20 cellular contexts compared by ENCODE assay signal in the genomic region with DNA sequence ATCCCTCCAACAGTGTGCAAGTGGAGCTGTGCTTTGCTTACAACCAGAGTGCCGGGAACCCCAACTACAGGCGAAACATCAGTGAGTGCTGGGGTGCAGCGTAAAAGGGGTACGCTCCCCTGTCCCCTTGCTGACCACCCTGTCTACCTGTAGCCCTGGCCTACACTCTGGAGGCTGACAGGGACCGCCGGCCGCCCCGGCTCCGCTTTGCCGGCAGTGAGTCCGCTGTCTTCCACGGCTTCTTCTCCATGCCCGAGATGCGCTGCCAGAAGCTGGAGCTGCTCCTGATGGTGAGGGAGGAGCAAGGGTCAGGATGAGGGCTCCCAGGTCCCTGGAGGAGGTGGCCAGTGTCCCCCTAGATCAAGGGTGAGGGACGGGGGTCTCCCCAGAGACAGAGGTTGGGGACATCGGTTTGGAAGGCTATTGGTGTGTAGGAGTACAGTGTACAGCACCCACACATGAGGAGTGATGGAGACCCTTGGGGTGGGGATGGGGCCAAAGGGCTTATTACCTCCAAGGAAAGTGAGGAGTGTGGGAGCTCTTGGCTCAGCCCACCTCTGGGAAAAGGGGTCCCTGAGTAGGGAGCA.
"Had no signal": no experiment of that assay in that cellular context is flagged by ENCODE, and none has a peak within 500 bp of the region (broad histone marks: within the 10 kb centered on the region; RNA-seq: fewer than 3 reads in every experiment).

No MANE protein-coding gene starts in this region.

- H3K27me3 Mint-ChIP-seq: stimulated activated naive CD8-positive, alpha-beta T cell treated with anti-CD3 and anti-CD28 coated beads, Interleukin-15, amount 100 ng/mL, for 72 hours had no signal

- DNase-seq: effector memory CD4-positive, alpha-beta T cell; gastrocnemius medialis; glutamatergic neuron; islet precursor cell; left lung; mesendoderm; naive B cell; psoas muscle; retina; stimulated activated CD4-positive, alpha-beta T cell treated with anti-CD3 and anti-CD28 coated beads, Interleukin-2, amount 100 ng/mL, for 24 hours; stimulated activated CD4-positive, alpha-beta T cell treated with anti-CD3 and anti-CD28 coated beads, Interleukin-4, amount 100 ng/mL, for 4 hours; stimulated activated naive B cell treated with anti-CD40 and anti-IgM and Interleukin-4, amounts not matched to agents 10 μg/mL and 1 μg/mL and 100 μg/mL, for 72 hours; stimulated activated naive CD8-positive, alpha-beta T cell treated with anti-CD3 and anti-CD28 coated beads, Interleukin-15, amount 100 ng/mL, for 72 hours; testis; transverse colon had no signal

- FAIRE-seq: endometrium had no signal

- H3K4me3 Mint-ChIP-seq: naive B cell; nephron; stimulated activated naive B cell treated with anti-CD40 and anti-IgM and Interleukin-4, amounts not matched to agents 10 μg/mL and 1 μg/mL and 100 μg/mL, for 72 hours; stimulated activated naive CD8-positive, alpha-beta T cell treated with anti-CD3 and anti-CD28 coated beads, Interleukin-15, amount 100 ng/mL, for 72 hours had no signal

- H3K4me1 ChIP-seq: left lung, testis had no signal

- H3K27me3 ChIP-seq: esophagus muscularis mucosa, gastrocnemius medialis, left lung, testis, transverse colon had no signal

- H3K27ac ChIP-seq: esophagus muscularis mucosa, gastrocnemius medialis, left lung, psoas muscle, skin epidermis, testis, transverse colon had no signal

- H3K4me1 Mint-ChIP-seq: stimulated activated naive CD8-positive, alpha-beta T cell treated with anti-CD3 and anti-CD28 coated beads, Interleukin-15, amount 100 ng/mL, for 72 hours had no signal

- H3K4me3 ChIP-seq: esophagus muscularis mucosa, gastrocnemius medialis, left lung, lung, psoas muscle, skin epidermis, testis, transverse colon had no signal

- H3K27ac Mint-ChIP-seq: naive B cell; nephron; stimulated activated naive B cell treated with anti-CD40 and anti-IgM and Interleukin-4, amounts not matched to agents 10 μg/mL and 1 μg/mL and 100 μg/mL, for 72 hours; stimulated activated naive CD8-positive, alpha-beta T cell treated with anti-CD3 and anti-CD28 coated beads, Interleukin-15, amount 100 ng/mL, for 72 hours had no signal

- H3K9me3 Mint-ChIP-seq: nephron had no signal

- H3K9me3 ChIP-seq: esophagus muscularis mucosa, gastrocnemius medialis, psoas muscle, testis, transverse colon had no signal
